ENCODE assay signal across 35 cellular contexts in genomic region chr10:111973826-111974225, GRCh38.
"Had no signal": no experiment of that assay in that cellular context is flagged by ENCODE, and none has a peak within 500 bp of the region (broad histone marks: within the 10 kb centered on the region; RNA-seq: fewer than 3 reads in every experiment).

No MANE protein-coding gene starts in this region.

- H3K4me1 ChIP-seq: adrenal gland, body of pancreas, breast epithelium had no signal

- H3K9me3 ChIP-seq: adrenal gland, body of pancreas, breast epithelium had no signal

- H3K27ac ChIP-seq: adrenal gland, body of pancreas, brain microvascular endothelial cell, breast epithelium, VCaP had no signal

- H3K36me3 Mint-ChIP-seq: activated CD8-positive, alpha-beta memory T cell treated with anti-CD3 and anti-CD28 coated beads, Interleukin-2, amount 10 ng/mL, durations not matched to agents 7 days and 5 days; activated naive CD4-positive, alpha-beta T cell treated with anti-CD3 and anti-CD28 coated beads, Interleukin-2, amount 10 ng/mL, durations not matched to agents 7 days and 5 days; activated naive CD4-positive, alpha-beta T cell treated with anti-CD3 and anti-CD28 coated beads, Interleukin-2, amount 50 U/mL, for 24 hours; activated naive CD8-positive, alpha-beta T cell; activated naive CD8-positive, alpha-beta T cell treated with anti-CD3 and anti-CD28 coated beads, Interleukin-2, amount 10 ng/mL, durations not matched to agents 7 days and 5 days had no signal

- H3K27me3 Mint-ChIP-seq: activated B cell treated with CpG ODN at 0.5 μM for 24 hours; activated CD4-positive, alpha-beta memory T cell treated with anti-CD3 and anti-CD28 coated beads, Interleukin-2, amount 10 ng/mL, durations not matched to agents 7 days and 5 days; activated CD4-positive, alpha-beta T cell treated with anti-CD3 and anti-CD28 coated beads for 36 hours; activated CD4-positive, alpha-beta T cell treated with anti-CD3 and anti-CD28 coated beads, Interleukin-2, amount 10 ng/mL, durations not matched to agents 7 days and 5 days; activated CD8-positive, alpha-beta memory T cell treated with anti-CD3 and anti-CD28 coated beads, Interleukin-2, amount 10 ng/mL, durations not matched to agents 7 days and 5 days; activated naive CD4-positive, alpha-beta T cell treated with anti-CD3 and anti-CD28 coated beads, Interleukin-2, amount 10 ng/mL, durations not matched to agents 7 days and 5 days; activated naive CD4-positive, alpha-beta T cell treated with anti-CD3 and anti-CD28 coated beads, Interleukin-2, amount 50 U/mL, for 24 hours; activated naive CD8-positive, alpha-beta T cell; activated naive CD8-positive, alpha-beta T cell treated with anti-CD3 and anti-CD28 coated beads, Interleukin-2, amount 10 ng/mL, durations not matched to agents 7 days and 5 days; activated naive CD8-positive, alpha-beta T cell treated with anti-CD3 and anti-CD28 coated beads, Interleukin-2, amount 50 U/mL, for 24 hours; activated T-cell treated with anti-CD3 and anti-CD28 coated beads, Interleukin-2, amount 50 U/mL, for 24 hours had no signal

- H3K4me3 ChIP-seq: adrenal gland, body of pancreas, breast epithelium had no signal

- H3K9me3 Mint-ChIP-seq: activated B cell treated with CpG ODN at 0.5 μM for 24 hours; activated CD4-positive, alpha-beta memory T cell treated with anti-CD3 and anti-CD28 coated beads, Interleukin-2, amount 10 ng/mL, durations not matched to agents 7 days and 5 days; activated CD4-positive, alpha-beta T cell treated with anti-CD3 and anti-CD28 coated beads, Interleukin-2, amount 10 ng/mL, durations not matched to agents 7 days and 5 days; activated naive CD4-positive, alpha-beta T cell treated with anti-CD3 and anti-CD28 coated beads, Interleukin-2, amount 10 ng/mL, durations not matched to agents 7 days and 5 days; activated naive CD4-positive, alpha-beta T cell treated with anti-CD3 and anti-CD28 coated beads, Interleukin-2, amount 50 U/mL, for 24 hours; activated naive CD8-positive, alpha-beta T cell treated with anti-CD3 and anti-CD28 coated beads, Interleukin-2, amount 10 ng/mL, durations not matched to agents 7 days and 5 days; activated naive CD8-positive, alpha-beta T cell treated with anti-CD3 and anti-CD28 coated beads, Interleukin-2, amount 50 U/mL, for 24 hours; activated T-cell treated with anti-CD3 and anti-CD28 coated beads, Interleukin-2, amount 50 U/mL, for 24 hours; activated T-helper 2 cell treated with anti-CD3 and anti-CD28 coated beads, Interferon-gamma antibody, Interleukin-2, Interleukin-4, amounts not matched to agents 10 μg/mL and 5 μg/mL and 100 μg/mL, durations not matched to agents 14 hours and 24 hours and 36 hours; T-helper 1 cell treated with Interleukin-12 subunit alpha and Interleukin-12 subunit beta and Interleukin-4 antibody, amounts not matched to agents 30 μg/mL and 1 μg/mL, for 36 hours; T-helper 2 cell treated with Interferon-gamma antibody and Interleukin-4, amounts not matched to agents 5 μg/mL and 100 μg/mL, for 36 hours had no signal

- ATAC-seq: activated CD4-positive, alpha-beta T cell treated with anti-CD3 and anti-CD28 coated beads for 36 hours; activated CD4-positive, CD25-positive, alpha-beta regulatory T cell treated with anti-CD3 and anti-CD28 coated beads, Interleukin-2, amount 50 U/mL, for 24 hours; activated CD8-positive, alpha-beta memory T cell treated with anti-CD3 and anti-CD28 coated beads, Interleukin-2, amount 10 ng/mL, durations not matched to agents 7 days and 5 days; activated CD8-positive, alpha-beta T cell treated with anti-CD3 and anti-CD28 coated beads, Interleukin-2, amount 10 ng/mL, durations not matched to agents 7 days and 5 days; activated naive CD8-positive, alpha-beta T cell treated with anti-CD3 and anti-CD28 coated beads, Interleukin-2, amount 50 U/mL, for 24 hours; body of pancreas had no signal

- H3K27me3 ChIP-seq: adrenal gland, body of pancreas, brain microvascular endothelial cell, breast epithelium had no signal

- H3K4me1 Mint-ChIP-seq: activated B cell treated with CpG ODN at 0.5 μM for 24 hours; activated CD4-positive, alpha-beta memory T cell treated with anti-CD3 and anti-CD28 coated beads, Interleukin-2, amount 10 ng/mL, durations not matched to agents 7 days and 5 days; activated CD4-positive, alpha-beta T cell treated with anti-CD3 and anti-CD28 coated beads for 36 hours; activated CD4-positive, alpha-beta T cell treated with anti-CD3 and anti-CD28 coated beads, Interleukin-2, amount 10 ng/mL, durations not matched to agents 7 days and 5 days; activated CD8-positive, alpha-beta memory T cell treated with anti-CD3 and anti-CD28 coated beads, Interleukin-2, amount 10 ng/mL, durations not matched to agents 7 days and 5 days; activated naive CD4-positive, alpha-beta T cell treated with anti-CD3 and anti-CD28 coated beads, Interleukin-2, amount 10 ng/mL, durations not matched to agents 7 days and 5 days; activated naive CD4-positive, alpha-beta T cell treated with anti-CD3 and anti-CD28 coated beads, Interleukin-2, amount 50 U/mL, for 24 hours; activated naive CD8-positive, alpha-beta T cell treated with anti-CD3 and anti-CD28 coated beads, Interleukin-2, amount 10 ng/mL, durations not matched to agents 7 days and 5 days; activated naive CD8-positive, alpha-beta T cell treated with anti-CD3 and anti-CD28 coated beads, Interleukin-2, amount 50 U/mL, for 24 hours had no signal

- H3K27ac Mint-ChIP-seq: activated B cell treated with CpG ODN at 0.5 μM for 24 hours; activated CD4-positive, alpha-beta memory T cell treated with anti-CD3 and anti-CD28 coated beads, Interleukin-2, amount 10 ng/mL, durations not matched to agents 7 days and 5 days; activated CD4-positive, alpha-beta T cell treated with anti-CD3 and anti-CD28 coated beads for 36 hours; activated CD4-positive, alpha-beta T cell treated with anti-CD3 and anti-CD28 coated beads, Interleukin-2, amount 10 ng/mL, durations not matched to agents 7 days and 5 days; activated CD8-positive, alpha-beta memory T cell treated with anti-CD3 and anti-CD28 coated beads, Interleukin-2, amount 10 ng/mL, durations not matched to agents 7 days and 5 days; activated CD8-positive, alpha-beta T cell treated with anti-CD3 and anti-CD28 coated beads, Interleukin-2, amount 10 ng/mL, durations not matched to agents 7 days and 5 days; activated naive CD4-positive, alpha-beta T cell treated with anti-CD3 and anti-CD28 coated beads, Interleukin-2, amount 10 ng/mL, durations not matched to agents 7 days and 5 days; activated naive CD4-positive, alpha-beta T cell treated with anti-CD3 and anti-CD28 coated beads, Interleukin-2, amount 50 U/mL, for 24 hours; activated naive CD8-positive, alpha-beta T cell; activated naive CD8-positive, alpha-beta T cell treated with anti-CD3 and anti-CD28 coated beads, Interleukin-2, amount 10 ng/mL, durations not matched to agents 7 days and 5 days; activated naive CD8-positive, alpha-beta T cell treated with anti-CD3 and anti-CD28 coated beads, Interleukin-2, amount 50 U/mL, for 24 hours; activated T-cell treated with anti-CD3 and anti-CD28 coated beads, Interleukin-2, amount 50 U/mL, for 24 hours; activated T-helper 2 cell treated with anti-CD3 and anti-CD28 coated beads, Interferon-gamma antibody, Interleukin-2, Interleukin-4, amounts not matched to agents 10 μg/mL and 5 μg/mL and 100 μg/mL, durations not matched to agents 14 hours and 24 hours and 36 hours; T-helper 1 cell treated with Interleukin-12 subunit alpha and Interleukin-12 subunit beta and Interleukin-4 antibody, amounts not matched to agents 30 μg/mL and 1 μg/mL, for 36 hours; T-helper 2 cell treated with Interferon-gamma antibody and Interleukin-4, amounts not matched to agents 5 μg/mL and 100 μg/mL, for 36 hours had no signal

- DNase-seq: activated B cell treated with CpG ODN at 0.5 μM for 24 hours; activated CD4-positive, alpha-beta memory T cell treated with anti-CD3 and anti-CD28 coated beads, Interleukin-2, amount 10 ng/mL, durations not matched to agents 7 days and 5 days; activated CD4-positive, alpha-beta T cell treated with anti-CD3 and anti-CD28 coated beads for 1 hour; activated CD4-positive, alpha-beta T cell treated with anti-CD3 and anti-CD28 coated beads for 36 hours; activated CD4-positive, alpha-beta T cell treated with anti-CD3 and anti-CD28 coated beads for 48 hours; activated CD4-positive, alpha-beta T cell treated with anti-CD3 and anti-CD28 coated beads, Interleukin-2, amount 10 ng/mL, durations not matched to agents 7 days and 5 days; activated CD4-positive, alpha-beta T cell treated with anti-CD3 and anti-CD28 coated beads, Interleukin-2, amount 50 U/mL, for 48 hours; activated CD8-positive, alpha-beta memory T cell treated with anti-CD3 and anti-CD28 coated beads for 24 hours; activated CD8-positive, alpha-beta memory T cell treated with anti-CD3 and anti-CD28 coated beads, Interleukin-2, amount 10 ng/mL, durations not matched to agents 7 days and 5 days; activated CD8-positive, alpha-beta memory T cell treated with anti-CD3 and anti-CD28 coated beads, Interleukin-2, amount 50 U/mL, for 48 hours; activated CD8-positive, alpha-beta T cell treated with anti-CD3 and anti-CD28 coated beads, Interleukin-2, amount 10 ng/mL, durations not matched to agents 7 days and 5 days; activated effector memory CD4-positive, alpha-beta T cell treated with Interleukin-2 at 50 U/mL for 16 hours; activated gamma-delta T cell; activated naive CD4-positive, alpha-beta T cell treated with anti-CD3 and anti-CD28 coated beads, Interleukin-2, amount 10 ng/mL, durations not matched to agents 7 days and 5 days; activated naive CD4-positive, alpha-beta T cell treated with Interleukin-2 at 50 U/mL for 16 hours; activated naive CD8-positive, alpha-beta T cell treated with anti-CD3 and anti-CD28 coated beads, Interleukin-2, amount 10 ng/mL, durations not matched to agents 7 days and 5 days; activated naive CD8-positive, alpha-beta T cell treated with anti-CD3 and anti-CD28 coated beads, Interleukin-2, amount 50 U/mL, for 24 hours; activated T-cell treated with anti-CD3 and anti-CD28 coated beads, Interleukin-2, amount 50 U/mL, for 24 hours; activated T-cell treated with anti-CD3 and anti-CD28 coated beads, Interleukin-2, amount 50 U/mL, for 48 hours; adrenal gland; amniotic stem cell; body of pancreas; brain microvascular endothelial cell; central memory CD4-positive, alpha-beta T cell; T-helper 1 cell; T-helper 2 cell; T-helper 9 cell had no signal

- H3K4me3 Mint-ChIP-seq: activated B cell treated with CpG ODN at 0.5 μM for 24 hours; activated CD4-positive, alpha-beta memory T cell treated with anti-CD3 and anti-CD28 coated beads, Interleukin-2, amount 10 ng/mL, durations not matched to agents 7 days and 5 days; activated CD4-positive, alpha-beta T cell treated with anti-CD3 and anti-CD28 coated beads for 36 hours; activated CD4-positive, alpha-beta T cell treated with anti-CD3 and anti-CD28 coated beads, Interleukin-2, amount 10 ng/mL, durations not matched to agents 7 days and 5 days; activated CD8-positive, alpha-beta memory T cell treated with anti-CD3 and anti-CD28 coated beads, Interleukin-2, amount 10 ng/mL, durations not matched to agents 7 days and 5 days; activated CD8-positive, alpha-beta T cell treated with anti-CD3 and anti-CD28 coated beads, Interleukin-2, amount 10 ng/mL, durations not matched to agents 7 days and 5 days; activated naive CD4-positive, alpha-beta T cell treated with anti-CD3 and anti-CD28 coated beads, Interleukin-2, amount 10 ng/mL, durations not matched to agents 7 days and 5 days; activated naive CD4-positive, alpha-beta T cell treated with anti-CD3 and anti-CD28 coated beads, Interleukin-2, amount 50 U/mL, for 24 hours; activated naive CD8-positive, alpha-beta T cell; activated naive CD8-positive, alpha-beta T cell treated with anti-CD3 and anti-CD28 coated beads, Interleukin-2, amount 10 ng/mL, durations not matched to agents 7 days and 5 days; activated naive CD8-positive, alpha-beta T cell treated with anti-CD3 and anti-CD28 coated beads, Interleukin-2, amount 50 U/mL, for 24 hours; activated T-cell treated with anti-CD3 and anti-CD28 coated beads, Interleukin-2, amount 50 U/mL, for 24 hours; T-helper 1 cell treated with Interleukin-12 subunit alpha and Interleukin-12 subunit beta and Interleukin-4 antibody, amounts not matched to agents 30 μg/mL and 1 μg/mL, for 36 hours; T-helper 2 cell treated with Interferon-gamma antibody and Interleukin-4, amounts not matched to agents 5 μg/mL and 100 μg/mL, for 36 hours had no signal

- H3K36me3 ChIP-seq: adrenal gland, brain microvascular endothelial cell, breast epithelium had no signal
